In the genomic region with DNA sequence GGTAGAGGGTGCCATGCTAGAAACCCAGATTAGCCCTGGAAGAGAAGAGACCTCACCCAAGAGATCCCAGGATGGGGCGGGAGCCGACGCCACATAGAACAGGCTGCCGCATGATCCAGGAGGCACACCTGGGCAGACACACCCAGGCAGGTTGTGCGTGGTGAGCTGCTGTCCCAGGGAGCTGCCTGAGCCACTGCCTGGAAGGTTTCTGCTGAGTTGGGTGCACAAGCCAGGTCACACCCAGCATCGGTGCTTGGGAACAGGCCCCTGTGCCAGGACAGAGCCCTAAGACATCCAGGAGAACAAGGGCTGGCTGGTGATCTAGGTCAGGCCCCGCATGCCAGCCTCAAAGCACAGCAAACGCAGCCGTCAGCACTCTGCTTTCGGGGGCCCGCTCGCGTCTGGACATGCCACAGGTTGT, we compare ENCODE assay signal across 27 cellular contexts. TPM values are rescaled to one million over a fixed set of nuclear protein-coding genes. Genes with fewer than 3 reads are reported as not detected.
DNase-seq lines count a peak whose midpoint lies in the region; ATAC-seq and TF ChIP-seq lines count a peak whose summit lies in the region.
"Had no signal": no experiment of that assay in that cellular context is flagged by ENCODE, and none has a peak within 500 bp of the region (broad histone marks: within the 10 kb centered on the region; RNA-seq: fewer than 3 reads in every experiment).

No MANE protein-coding gene starts in this region.

- H3K27ac ChIP-seq in mammary epithelial cell (ENCODE audit: insufficient read depth, low read depth, low read length) = peak overlapping the region; percentile 30
- H3K27ac ChIP-seq: 22Rv1, BLaER1, GM23248, HL-60, SJSA1 had no signal

- no peaks in the 10 kb centered on the region for H4K20me1 ChIP-seq in mammary epithelial cell (ENCODE audit: insufficient read depth, low read length)

- TF ChIP-seq CTCF in mammary epithelial cell (conservative IDR thresholded peaks at IDR 0.05 in 1 of 2, IDR thresholded peaks at IDR 0.05 in 1 of 2; ENCODE audit: extremely low read depth in 1 of 2, insufficient read depth in 1 of 2, low read depth in 1 of 2, low read length in 2 of 2) = no peak
- TF ChIP-seq CTCF in MCF 10A (IDR thresholded peaks at IDR 0.05; ENCODE audit: unreplicated experiment) = no peak
- TF ChIP-seq CTCF in nephron progenitor cell (IDR thresholded peaks at IDR 0.05) = no peak

- H3K4me1 Mint-ChIP-seq in MCF 10A (ENCODE audit: insufficient read depth, unreplicated experiment) (peaks cover 7% of the 10 kb centered on the region), nephron progenitor cell (peaks cover 14% of the 10 kb centered on the region)

- H3K4me1 ChIP-seq in mammary epithelial cell (ENCODE audit: insufficient read depth, low read length) = peaks cover 14% of the 10 kb centered on the region

- CTCF ChIA-PET in mammary epithelial cell (lab: Charles Lee; ENCODE audit: low non-redundant PET) = interaction anchor here (0.6 kb wide), 1 partner anchor 85 kb away, joined by 3 read pairs; no protein-coding TSS in a partner anchor
- CTCF ChIA-PET in MCF 10A (lab: Yijun Ruan, JAX) = interaction anchor here (0.6 to 12.6 kb wide), 12 partner anchors 8 to 243 kb away, joined by 3 to 190 read pairs (median 8); no protein-coding TSS in a partner anchor

- H3K9me3 ChIP-seq in mammary epithelial cell (replicated peaks; ENCODE audit: insufficient read depth, low read length) = no peaks in the 10 kb centered on the region
- H3K9me3 ChIP-seq: BLaER1, SJSA1 had no signal

- no peak overlapping the region for H3K4me3 ChIP-seq in mammary epithelial cell (replicated peaks in 1 of 3; ENCODE audit: insufficient read depth in 1 of 3, low read depth in 2 of 3, low read length in 3 of 3)
- H3K4me3 ChIP-seq: BLaER1, GM23248, SJSA1 had no signal

- WGBS in mammary epithelial cell (ENCODE audit: low coverage, missing lambda C conversion rate) = 31% methylated on average over 13 of the region's 13 CpGs

- H3K4me3 Mint-ChIP-seq in MCF 10A (ENCODE audit: unreplicated experiment) = no peak overlapping the region
- H3K4me3 Mint-ChIP-seq in nephron progenitor cell = no peak overlapping the region
- H3K4me3 Mint-ChIP-seq: CD4-positive, alpha-beta T cell; H9; HFFc6 had no signal

- H3K9me3 Mint-ChIP-seq in MCF 10A (ENCODE audit: unreplicated experiment) = no peaks in the 10 kb centered on the region
- H3K9me3 Mint-ChIP-seq in nephron progenitor cell = no peaks in the 10 kb centered on the region
- H3K9me3 Mint-ChIP-seq: CD4-positive, alpha-beta T cell; H9; HFFc6 had no signal

- no peak overlapping the region for H3K27ac Mint-ChIP-seq in MCF 10A (ENCODE audit: low read depth, unreplicated experiment)
- H3K27ac Mint-ChIP-seq in nephron progenitor cell = peak overlapping the region; percentile 72
- H3K27ac Mint-ChIP-seq: CD4-positive, alpha-beta T cell; HFFc6 had no signal

- no peak overlapping the region for H3K9ac ChIP-seq in mammary epithelial cell (ENCODE audit: insufficient read depth, low read length)
- H3K9ac ChIP-seq: BLaER1, GM23248 had no signal

- H2AFZ ChIP-seq in mammary epithelial cell (ENCODE audit: low read depth, low read length) = no peak overlapping the region
- H2AFZ ChIP-seq: GM23248 had no signal

- dilution Hi-C loops in mammary epithelial cell (cut with HindIII; ENCODE audit: low sequenced_read_pairs) = no loop called here

- H3K79me2 ChIP-seq in mammary epithelial cell (ENCODE audit: insufficient read depth, low read length) = peaks cover 9% of the 10 kb centered on the region

- H3K27me3 Mint-ChIP-seq in MCF 10A (ENCODE audit: insufficient read depth, unreplicated experiment) (no peaks in the 10 kb centered on the region), nephron progenitor cell (ENCODE audit: low read depth, poor library complexity) (peaks cover 7% of the 10 kb centered on the region)
- H3K27me3 Mint-ChIP-seq: CD4-positive, alpha-beta T cell had no signal

- H3K36me3 Mint-ChIP-seq in MCF 10A (ENCODE audit: insufficient read depth, unreplicated experiment) = peaks cover 24% of the 10 kb centered on the region
- no peaks in the 10 kb centered on the region for H3K36me3 Mint-ChIP-seq in nephron progenitor cell (ENCODE audit: low read depth)

- H3K36me3 ChIP-seq in mammary epithelial cell (ENCODE audit: insufficient read depth, low read length) = peaks cover 4% of the 10 kb centered on the region

- BruUV-seq in mammary epithelial cell (replicated peaks; lab: Mats Ljungman, UMichigan) (no TSS peak), MCF 10A (replicated peaks; lab: Mats Ljungman, UMichigan) (no TSS peak)

- H3K4me2 ChIP-seq in mammary epithelial cell (ENCODE audit: insufficient read depth, low read depth, low read length) = peak overlapping the region; percentile 55

- ATAC-seq in esophagus mucosa (peak; percentile 89), GM21423 (IDR thresholded peaks at IDR 0.05; ENCODE audit: unreplicated experiment) (no peak), HG03045 (IDR thresholded peaks at IDR 0.05; ENCODE audit: unreplicated experiment) (no peak), GM21367 (IDR thresholded peaks at IDR 0.05; ENCODE audit: unreplicated experiment) (no peak)

- intact Hi-C loops in mammary epithelial cell (cut with micrococcal nuclease) = no loop called here
- intact Hi-C loops in MCF 10A (cut with micrococcal nuclease) = loop anchor here (5.0 kb wide), 1 partner anchor 557 kb away; no protein-coding TSS in a partner anchor

- POLR2A ChIA-PET in MCF 10A (lab: Yijun Ruan, JAX) = interaction anchor here (0.7 to 2.3 kb wide), 11 partner anchors 18 to 194 kb away, joined by 3 to 11 read pairs (median 3); partner anchors contain the start of gene CTNNBIP1

- peak; percentile 82 for DNase-seq in mammary epithelial cell
- no peak for DNase-seq in MCF 10A (ENCODE audit: unreplicated experiment)
- DNase-seq in nephron progenitor cell = no peak
- no peak for DNase-seq in effector CD8-positive, alpha-beta T cell (lab: John Stamatoyannopoulos, UW)
- DNase-seq: ACHN; CD4-positive, alpha-beta T cell; COR-L47; DMS79; GM23248; H9; HFFc6; KG1; NCI-H1092 treated with DMSO at 0.1 percent for 48 hours; NCI-H146; NCI-H2029; NCI-H226; NCI-H510A treated with DMSO at 0.1 percent for 48 hours; NCI-H748 treated with DMSO at 0.1 percent for 48 hours; NK-92 treated with Interleukin-12 subunit alpha and Interleukin-12 subunit beta, amount 100 ng/mL, for 24 hours had no signal

- in situ Hi-C loops in mammary epithelial cell (cut with MboI; ENCODE audit: low sequenced_read_pairs in 2 of 2) = loop anchor here (5.0 to 25.0 kb wide), 4 partner anchors 42 to 233 kb away; partner anchors contain the start of gene CTNNBIP1 (in 1 of the 2)

- no peaks in the 10 kb centered on the region for H3K27me3 ChIP-seq in mammary epithelial cell (ENCODE audit: insufficient read depth, low read length)
- H3K27me3 ChIP-seq: BLaER1, SJSA1 had no signal

RNA-seq across cellular contexts. Expression of gene CTNNBIP1, which starts 40.2 kb away (rescaled TPM):
- total RNA-seq in mammary epithelial cell (100 to 1,000 TPM in 1 of 2 donors, 10 to 100 TPM in 1; 54.7 to 103 TPM), MCF 10A (2022) (31.3 and 31.4 TPM in 2 replicates), esophagus mucosa (175 TPM)
- polyA plus RNA-seq in mammary epithelial cell = 138 TPM
- polyA minus RNA-seq in mammary epithelial cell = 108 TPM

RNA-seq across cellular contexts. Expression of gene CLSTN1, which starts 46.1 kb away (rescaled TPM):
- 100 to 1,000 TPM; 229 to 335 TPM for total RNA-seq in mammary epithelial cell
- polyA plus RNA-seq in mammary epithelial cell = 168 TPM
- 399 TPM for polyA minus RNA-seq in mammary epithelial cell
- 98.5 and 106 TPM in 2 replicates for total RNA-seq in MCF 10A (2022)
- 121 TPM for total RNA-seq in esophagus mucosa
